Comparison of ENCODE assay signal across 8 cellular contexts in genomic region chr6:15327271-15327670, GRCh38.
A peak's percentile ranks its signal among the peaks of the same experiment; 100 is the strongest.
DNase-seq lines count a peak whose midpoint lies in the region; ATAC-seq and TF ChIP-seq lines count a peak whose summit lies in the region.

No MANE protein-coding gene starts in this region.

- H3K27ac ChIP-seq in DND-41 (ENCODE audit: low read length), result no peak overlapping the region
- no peak overlapping the region for H3K27ac ChIP-seq in hepatocyte

- H3K4me1 ChIP-seq in DND-41 (ENCODE audit: insufficient read depth, low read length) (0 out of 2 replicates have a peak, but pooled peaks cover 4% of the 10 kb centered on the region), hepatocyte (ENCODE audit: insufficient read depth) (peaks cover 39% of the 10 kb centered on the region)

- DNase-seq in DND-41 (no peak), hepatocyte (ENCODE audit: low spot score) (no peak), amniotic stem cell (lab: John Stamatoyannopoulos, UW) (no peak), Ammon's horn (ENCODE audit: low spot score) (no peak), NCI-H2107 treated with DMSO at 0.1 percent for 48 hours (lab: John Stamatoyannopoulos, UW; ENCODE audit: unreplicated experiment) (no peak)
- DNase-seq in activated CD8-positive, alpha-beta memory T cell treated with anti-CD3 and anti-CD28 coated beads, Interleukin-2, amount 50 U/mL, for 4 hours, result peak; percentile 43

- peaks cover 84% of the 10 kb centered on the region for H3K79me2 ChIP-seq in DND-41 (ENCODE audit: insufficient read depth, low read length)
- peaks cover 93% of the 10 kb centered on the region for H3K79me2 ChIP-seq in hepatocyte

- H3K27me3 ChIP-seq in DND-41 (ENCODE audit: insufficient read depth, low read length, poor library complexity) (no peaks in the 10 kb centered on the region), hepatocyte (no peaks in the 10 kb centered on the region)

- H2AFZ ChIP-seq in DND-41 (ENCODE audit: low read depth, low read length), result no peak overlapping the region
- H2AFZ ChIP-seq in hepatocyte, result no peak overlapping the region

- H3K36me3 ChIP-seq in DND-41 (ENCODE audit: insufficient read depth, low read length) (no peaks in the 10 kb centered on the region), hepatocyte (replicated peaks; ENCODE audit: insufficient read depth, low read depth) (no peaks in the 10 kb centered on the region)

- no peak overlapping the region for H3K4me3 ChIP-seq in DND-41 (ENCODE audit: low read depth in 1 of 2, low read length in 2 of 2)
- no peak overlapping the region for H3K4me3 ChIP-seq in hepatocyte

- ATAC-seq in DND-41 (ENCODE audit: insufficient read depth, low read depth), result 0 out of 3 replicates have a peak, but pooled peaks have one; percentile 7
- ATAC-seq in HG03354 (IDR thresholded peaks at IDR 0.05; ENCODE audit: poor library complexity, severe bottlenecking, unreplicated experiment), result peak; percentile 52
- no peak for ATAC-seq in GM18502 (IDR thresholded peaks at IDR 0.05; ENCODE audit: poor library complexity, unreplicated experiment)

- TF ChIP-seq CTCF in DND-41 (IDR thresholded peaks at IDR 0.05; ENCODE audit: borderline replicate concordance, extremely low read depth, low read length, poor library complexity, severe bottlenecking) (no peak), hepatocyte (IDR thresholded peaks at IDR 0.05; ENCODE audit: poor library complexity) (peak; percentile 10)

- no peaks in the 10 kb centered on the region for H3K9me2 ChIP-seq in hepatocyte (replicated peaks; ENCODE audit: insufficient read depth)

- H4K20me1 ChIP-seq in DND-41 (ENCODE audit: insufficient read depth, low read length), result peaks cover 57% of the 10 kb centered on the region
- peaks cover 13% of the 10 kb centered on the region for H4K20me1 ChIP-seq in hepatocyte (ENCODE audit: insufficient read depth, poor library complexity, severe bottlenecking)

- H3K9me3 ChIP-seq in DND-41 (ENCODE audit: insufficient read depth, low read length, severe bottlenecking) (no peaks in the 10 kb centered on the region), hepatocyte (ENCODE audit: low read depth) (no peaks in the 10 kb centered on the region)

- no peak overlapping the region for H3K9ac ChIP-seq in DND-41 (ENCODE audit: low read depth, low read length)

- WGBS in hepatocyte (ENCODE audit: low lambda C conversion rate, missing lambda C conversion rate), result 72% methylated on average over 7 of the region's 7 CpGs

- H3K4me2 ChIP-seq in DND-41 (ENCODE audit: insufficient read depth, low read length) (no peak overlapping the region), hepatocyte (no peak overlapping the region)
